ENCODE assay signal across 17 cellular contexts in genomic region chr2:108936076-108936867, GRCh38. TPM values are rescaled to one million over a fixed set of nuclear protein-coding genes. Genes with fewer than 3 reads are reported as not detected.
DNase-seq lines count a peak whose midpoint lies in the region; ATAC-seq and TF ChIP-seq lines count a peak whose summit lies in the region.
"Had no signal": no experiment of that assay in that cellular context is flagged by ENCODE, and none has a peak within 500 bp of the region (broad histone marks: within the 10 kb centered on the region; RNA-seq: fewer than 3 reads in every experiment).

No MANE protein-coding gene starts in this region.

- peaks cover 18% of the 10 kb centered on the region for H3K27me3 Mint-ChIP-seq in stimulated activated memory B cell treated with anti-CD40 and anti-IgM and Interleukin-4, amounts not matched to agents 10 μg/mL and 1 μg/mL and 100 μg/mL, for 72 hours
- H3K27me3 Mint-ChIP-seq in H9 (ENCODE audit: low read depth): peaks cover 3% of the 10 kb centered on the region; the same call in 1 of the 2 replicates

- H3K79me2 ChIP-seq in H9 (ENCODE audit: insufficient read depth, low read length): no peaks in the 10 kb centered on the region

- H3K4me3 ChIP-seq in HEK293 (ENCODE audit: low read depth, low read length) (no peak overlapping the region), mesenchymal stem cell (ENCODE audit: insufficient read depth in 1 of 2, low read depth in 1 of 2, low read length in 2 of 2) (no peak overlapping the region), stomach (no peak overlapping the region)
- H3K4me3 ChIP-seq: SJCRH30 had no signal

- H3K14ac ChIP-seq in mesenchymal stem cell (ENCODE audit: low read length in 2 of 2) (peak overlapping the region in 1 of 2 experiments; percentile 46), H9 (ENCODE audit: insufficient read depth, low read length) (no peak overlapping the region)

- peaks cover 6% of the 10 kb centered on the region for H3K4me1 Mint-ChIP-seq in stimulated activated memory B cell treated with anti-CD40 and anti-IgM and Interleukin-4, amounts not matched to agents 10 μg/mL and 1 μg/mL and 100 μg/mL, for 72 hours
- peaks cover 31 to 37% of the 10 kb centered on the region in 2 experiments for H3K4me1 Mint-ChIP-seq in H9

- H3K23ac ChIP-seq in mesenchymal stem cell (ENCODE audit: low read length in 2 of 2) (no peak overlapping the region), H9 (ENCODE audit: insufficient read length, low read depth, low read length) (no peak overlapping the region)

- no peak for TF ChIP-seq POLR2A in stomach (IDR thresholded peaks at IDR 0.05)

- TF ChIP-seq CTCF in HEK293 (tag by site-specific recombination; IDR thresholded peaks at IDR 0.05): no peak
- no peak for TF ChIP-seq CTCF in stomach (IDR thresholded peaks at IDR 0.05)
- TF ChIP-seq CTCF in H9 (conservative IDR thresholded peaks at IDR 0.05): no peak

- no peak overlapping the region for H4K91ac ChIP-seq in mesenchymal stem cell (ENCODE audit: low read length)
- no peak overlapping the region for H4K91ac ChIP-seq in H9 (ENCODE audit: insufficient read length, low read depth, low read length)

- no peak overlapping the region for H3K56ac ChIP-seq in H9 (ENCODE audit: insufficient read length, low read depth, low read length)

- H3K27ac ChIP-seq in HEK293 (ENCODE audit: extremely low read depth, low read depth, low read length) (no peak overlapping the region), mesenchymal stem cell (ENCODE audit: low read length, poor library complexity, severe bottlenecking) (no peak overlapping the region), stomach (no peak overlapping the region), H9 (ENCODE audit: insufficient read length, low read depth, low read length) (no peak overlapping the region)
- H3K27ac ChIP-seq: SJCRH30 had no signal

- H3K18ac ChIP-seq in mesenchymal stem cell (ENCODE audit: low read depth in 1 of 2, low read length in 2 of 2): no peak overlapping the region
- no peak overlapping the region for H3K18ac ChIP-seq in H9 (ENCODE audit: insufficient read length, low read depth, low read length)

- POLR2A ChIA-PET in HEK293 (lab: Yijun Ruan, JAX): no interaction called here

- H3K36me3 Mint-ChIP-seq in stimulated activated memory B cell treated with anti-CD40 and anti-IgM and Interleukin-4, amounts not matched to agents 10 μg/mL and 1 μg/mL and 100 μg/mL, for 72 hours: no peaks in the 10 kb centered on the region
- H3K36me3 Mint-ChIP-seq in H9 (ENCODE audit: insufficient read depth in 1 of 3, low read depth in 3 of 3): no peaks in the 10 kb centered on the region
- H3K36me3 Mint-ChIP-seq: CD14-positive monocyte, IgD-negative memory B cell had no signal

- H4K20me1 ChIP-seq in H9 (ENCODE audit: control insufficient read depth, insufficient read depth, insufficient read length): no peaks in the 10 kb centered on the region

- DNase-seq in SW480 (ENCODE audit: low spot score) (peak; percentile 84), mesenchymal stem cell (no peak), stomach (no peak), H9 (no peak)
- no peak for DNase-seq in activated CD8-positive, alpha-beta memory T cell treated with anti-CD3 and anti-CD28 coated beads for 24 hours
- DNase-seq: ACHN, DND-41, HCEC 1CT, Karpas-422, NCI-H1436, NCI-H1930, SJCRH30 had no signal

- H2AFZ ChIP-seq in mesenchymal stem cell (ENCODE audit: low read depth, low read length) (no peak overlapping the region), H9 (ENCODE audit: low read length) (no peak overlapping the region)

- H2BK5ac ChIP-seq in mesenchymal stem cell (ENCODE audit: low read depth, low read length, poor library complexity, severe bottlenecking) (no peak overlapping the region), H9 (ENCODE audit: insufficient read length, low read length) (no peak overlapping the region)

- no peak overlapping the region for H4K5ac ChIP-seq in H9 (ENCODE audit: insufficient read length, low read depth, low read length)

- peak overlapping the region; percentile 29 for H3K27ac Mint-ChIP-seq in stimulated activated memory B cell treated with anti-CD40 and anti-IgM and Interleukin-4, amounts not matched to agents 10 μg/mL and 1 μg/mL and 100 μg/mL, for 72 hours
- H3K27ac Mint-ChIP-seq in H9: no peak overlapping the region; a peak in 1 of 7 replicates
- H3K27ac Mint-ChIP-seq: CD14-positive monocyte, IgD-negative memory B cell had no signal

- H3K27me3 ChIP-seq in mesenchymal stem cell (ENCODE audit: control insufficient read depth in 1 of 2, insufficient read depth in 1 of 2, low read length in 2 of 2) (peaks cover 64 to 89% of the 10 kb centered on the region in 2 experiments), stomach (no peaks in the 10 kb centered on the region), H9 (ENCODE audit: insufficient read depth, low read length) (no peaks in the 10 kb centered on the region)
- H3K27me3 ChIP-seq: SJCRH30 had no signal

- H3K79me1 ChIP-seq in mesenchymal stem cell (replicated peaks; ENCODE audit: low read length, poor library complexity, severe bottlenecking): no peaks in the 10 kb centered on the region
- no peaks in the 10 kb centered on the region for H3K79me1 ChIP-seq in H9 (ENCODE audit: insufficient read depth, low read depth, low read length, poor library complexity, severe bottlenecking)

- ATAC-seq in stimulated activated memory B cell treated with anti-CD40 and anti-IgM and Interleukin-4, amounts not matched to agents 10 μg/mL and 1 μg/mL and 100 μg/mL, for 72 hours: no peak

- no peak overlapping the region for H3T11ph ChIP-seq in H9 (ENCODE audit: low read length)

- H3K4me2 ChIP-seq in mesenchymal stem cell (ENCODE audit: low read length, poor library complexity, severe bottlenecking) (no peak overlapping the region), H9 (ENCODE audit: insufficient read depth, insufficient read length, low read length) (no peak overlapping the region)

- no peaks in the 10 kb centered on the region for H3K9me3 Mint-ChIP-seq in stimulated activated memory B cell treated with anti-CD40 and anti-IgM and Interleukin-4, amounts not matched to agents 10 μg/mL and 1 μg/mL and 100 μg/mL, for 72 hours
- no peaks in the 10 kb centered on the region for H3K9me3 Mint-ChIP-seq in H9
- H3K9me3 Mint-ChIP-seq: CD14-positive monocyte, IgD-negative memory B cell had no signal

- H2BK15ac ChIP-seq in mesenchymal stem cell (ENCODE audit: low read depth, poor library complexity, severe bottlenecking) (no peak overlapping the region), H9 (ENCODE audit: low read depth, low read length) (no peak overlapping the region)

- 70% methylated on average over 15 of the region's 17 CpGs for WGBS in mesenchymal stem cell
- WGBS in stomach, 5 donors: 80 to 89% (median 85%) methylated on average over 13 to 16 of the region's 17 CpGs
- no CpG with 5 or more reads among the region's 17 CpGs for WGBS in H9 (ENCODE audit: extremely low coverage, insufficient read length, low lambda C conversion rate)

- peak overlapping the region; percentile 5 for H2AK5ac ChIP-seq in mesenchymal stem cell (ENCODE audit: low read length, severe bottlenecking)
- H2AK5ac ChIP-seq in H9 (ENCODE audit: insufficient read length, low read length): no peak overlapping the region

- no peaks in the 10 kb centered on the region for H3K23me2 ChIP-seq in H9 (ENCODE audit: insufficient read length, low read depth, low read length, poor library complexity, severe bottlenecking)

- H2BK12ac ChIP-seq in mesenchymal stem cell (ENCODE audit: low read length in 2 of 2) (no peak overlapping the region), H9 (ENCODE audit: insufficient read length, low read depth, low read length) (no peak overlapping the region)

- H2BK120ac ChIP-seq in mesenchymal stem cell (ENCODE audit: low read depth, low read length) (no peak overlapping the region), H9 (ENCODE audit: low read depth, low read length, poor library complexity, severe bottlenecking) (no peak overlapping the region)

- H3K4me3 Mint-ChIP-seq in stimulated activated memory B cell treated with anti-CD40 and anti-IgM and Interleukin-4, amounts not matched to agents 10 μg/mL and 1 μg/mL and 100 μg/mL, for 72 hours: no peak overlapping the region
- H3K4me3 Mint-ChIP-seq in H9: no peak overlapping the region
- H3K4me3 Mint-ChIP-seq: CD14-positive monocyte, IgD-negative memory B cell had no signal

- H4K8ac ChIP-seq in mesenchymal stem cell (ENCODE audit: low read length): no peak overlapping the region
- no peak overlapping the region for H4K8ac ChIP-seq in H9 (replicated peaks; ENCODE audit: insufficient read length, low read depth, low read length)

- no peak for TF ChIP-seq EP300 in stomach (IDR thresholded peaks at IDR 0.05)

- no peak overlapping the region for H3K9ac ChIP-seq in mesenchymal stem cell (ENCODE audit: low read length)
- H3K9ac ChIP-seq in H9 (ENCODE audit: extremely low read depth, insufficient read length, low read length): no peak overlapping the region

- H3K9me3 ChIP-seq in HEK293 (ENCODE audit: control insufficient read depth, insufficient read depth, low read depth, low read length): no peaks in the 10 kb centered on the region
- no peaks in the 10 kb centered on the region for H3K9me3 ChIP-seq in mesenchymal stem cell (ENCODE audit: control insufficient read depth, low read length)
- H3K9me3 ChIP-seq in stomach: no peaks in the 10 kb centered on the region
- H3K9me3 ChIP-seq in H9 (ENCODE audit: control insufficient read depth, low read depth, low read length): no peaks in the 10 kb centered on the region
- H3K9me3 ChIP-seq: SJCRH30 had no signal

- H3K36me3 ChIP-seq in HEK293 (ENCODE audit: control insufficient read depth in 2 of 2, insufficient read depth in 1 of 2, low read length in 2 of 2) (no peaks in the 10 kb centered on the region), mesenchymal stem cell (ENCODE audit: control insufficient read depth in 1 of 2, insufficient read depth in 2 of 2, low read depth in 1 of 2, low read length in 2 of 2) (no peaks in the 10 kb centered on the region), stomach (no peaks in the 10 kb centered on the region)
- H3K36me3 ChIP-seq: SJCRH30 had no signal

- CTCF ChIA-PET in HEK293 (lab: Yijun Ruan, JAX): interaction anchor here (0.6 to 0.9 kb wide), 2 partner anchors 52 to 53 kb away, joined by 3 read pairs; no protein-coding TSS in a partner anchor

- intact Hi-C loops in stomach (cut with DNase I; ENCODE audit: low total_unique reads): no loop called here

- peaks cover 9% of the 10 kb centered on the region for H3K4me1 ChIP-seq in HEK293 (ENCODE audit: control insufficient read depth, insufficient read depth, low read length)
- peaks cover 18% of the 10 kb centered on the region for H3K4me1 ChIP-seq in mesenchymal stem cell (ENCODE audit: control insufficient read depth, insufficient read depth, low read depth, low read length)
- H3K4me1 ChIP-seq in stomach: peaks cover 0 to 29% (median 13%) of the 10 kb centered on the region in 4 donors
- H3K4me1 ChIP-seq in H9 (ENCODE audit: insufficient read depth, low read length): no peaks in the 10 kb centered on the region

- no peak overlapping the region for H2BK20ac ChIP-seq in H9 (ENCODE audit: low read depth, low read length, poor library complexity, severe bottlenecking)

- H3K4ac ChIP-seq in mesenchymal stem cell (ENCODE audit: low read depth in 1 of 2, low read length in 2 of 2): no peak overlapping the region
- no peak overlapping the region for H3K4ac ChIP-seq in H9 (ENCODE audit: low read depth, low read length)

RNA-seq across cellular contexts. Expression of gene EDAR, which starts 52.7 kb away (rescaled TPM):
- polyA plus RNA-seq in mesenchymal stem cell (2013, experiment 1 of 2): not detected
- polyA plus RNA-seq in mesenchymal stem cell (2013, experiment 2 of 2): not detected
- 1 to 10 TPM in 1 of 5 donors, not detected in 4; 1.1 TPM for total RNA-seq in stomach
- under 1 TPM in 1 of 3 donors, not detected in 2; 0.93 TPM for polyA plus RNA-seq in stomach
- not detected in 2 replicates for total RNA-seq in H9 (2021)
- total RNA-seq: G401, SJCRH30 had no signal
- polyA plus RNA-seq: CD14-positive monocyte had no signal
